ENCODE assay signal across 16 cellular contexts in the genomic region with DNA sequence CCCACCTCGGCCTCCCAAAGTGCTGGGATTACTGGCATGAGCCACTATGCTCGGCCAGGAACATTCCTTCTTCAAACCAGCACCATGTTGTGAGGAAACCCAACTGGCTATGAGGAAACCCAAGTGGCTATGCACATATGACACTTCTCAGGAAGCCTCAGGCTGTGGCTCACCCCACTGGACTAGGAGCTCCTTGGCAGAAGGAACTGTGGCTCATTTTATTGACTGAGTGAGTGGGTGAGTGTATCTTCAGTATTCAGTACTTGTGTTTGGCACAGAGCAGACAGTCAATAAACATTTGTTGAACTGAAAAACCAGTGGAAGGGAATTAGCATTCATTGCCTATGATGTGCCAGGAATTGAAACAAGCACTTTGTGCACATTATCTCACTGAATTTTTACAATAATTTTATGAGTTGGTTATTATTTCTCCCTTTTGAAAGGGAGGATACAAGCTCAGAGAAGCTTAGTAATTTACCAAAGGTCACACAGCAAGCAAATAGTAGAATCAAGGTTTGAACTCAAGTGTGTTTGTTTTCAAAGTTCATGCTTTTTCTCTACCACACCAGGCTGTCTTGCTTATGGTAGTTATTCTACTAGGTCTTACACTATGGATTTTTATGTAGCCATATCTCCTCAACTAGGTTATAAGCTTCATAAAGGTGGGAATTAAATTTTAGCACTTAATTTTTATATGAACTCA.
DNase-seq lines count a peak whose midpoint lies in the region; TF ChIP-seq lines count a peak whose summit lies in the region.
"Had no signal": no experiment of that assay in that cellular context is flagged by ENCODE, and none has a peak within 500 bp of the region (broad histone marks: within the 10 kb centered on the region; RNA-seq: fewer than 3 reads in every experiment).

No MANE protein-coding gene starts in this region.

- peak overlapping the region; percentile 99 for H3K27ac ChIP-seq in DOHH2 (ENCODE audit: low read depth, low read length)
- H3K27ac ChIP-seq: SK-N-MC had no signal

- no peaks in the 10 kb centered on the region for H4K20me1 ChIP-seq in DOHH2 (ENCODE audit: control insufficient read depth, insufficient read depth, low read depth, low read length)

- H3K27me3 ChIP-seq in DOHH2 (ENCODE audit: control insufficient read depth, low read length): no peaks in the 10 kb centered on the region

- H3K79me2 ChIP-seq in DOHH2 (ENCODE audit: control insufficient read depth, low read length): 0 out of 2 replicates have a peak, but pooled peaks cover 4% of the 10 kb centered on the region

- peaks cover 6% of the 10 kb centered on the region; the same call in 1 of the 2 replicates for H3K36me3 ChIP-seq in DOHH2 (ENCODE audit: control insufficient read depth, low read length)

- peak overlapping the region; percentile 81 for H3K4me2 ChIP-seq in DOHH2 (ENCODE audit: low read length)
- H3K4me2 ChIP-seq: GM23338 had no signal

- TF ChIP-seq CTCF in DOHH2 (IDR thresholded peaks at IDR 0.05; ENCODE audit: low read depth, low read length, poor library complexity, severe bottlenecking): no peak

- H3K9me2 ChIP-seq in DOHH2 (replicated peaks; ENCODE audit: control insufficient read depth, low read length): no peaks in the 10 kb centered on the region

- peaks cover 100% of the 10 kb centered on the region for H3K4me1 ChIP-seq in DOHH2 (ENCODE audit: control insufficient read depth, low read length)

- no peaks in the 10 kb centered on the region for H3K9me3 ChIP-seq in DOHH2 (ENCODE audit: control insufficient read depth, insufficient read depth, low read length)

- H3F3A ChIP-seq in DOHH2 (ENCODE audit: control insufficient read depth, insufficient read depth): peaks cover 53% of the 10 kb centered on the region

- DNase-seq in HT1080 (ENCODE audit: low read depth): peak; percentile 12
- peak; percentile 38 for DNase-seq in RPMI7951 (ENCODE audit: low read depth)
- DNase-seq in iris pigment epithelial cell (ENCODE audit: low read depth): peak; percentile 26
- DNase-seq in stimulated activated CD4-positive, alpha-beta T cell treated with anti-CD3 and anti-CD28 coated beads, Interleukin-1b, Interleukin-23, amount 100 ng/mL, for 48 hours: no peak
- no peak for DNase-seq in activated CD4-positive, alpha-beta T cell treated with anti-CD3 and anti-CD28 coated beads, Interleukin-2, amount 50 U/mL, for 1 hour
- no peak for DNase-seq in mucosa of gallbladder (ENCODE audit: low spot score)
- no peak for DNase-seq in activated CD4-positive, alpha-beta T cell treated with anti-CD3 and anti-CD28 coated beads for 48 hours
- DNase-seq: DMS53, NCI-H1436 treated with DMSO at 0.1 percent for 48 hours, NCI-H2081 treated with DMSO at 0.1 percent for 48 hours, NCI-H510A treated with DMSO at 0.1 percent for 48 hours, NCI-H82, Right ventricle myocardium superior had no signal

- H3K4me3 ChIP-seq in DOHH2 (ENCODE audit: low read length): 0 out of 2 replicates have a peak overlapping the region, but pooled peaks have one; percentile 3
- H3K4me3 ChIP-seq: GM23338, SK-N-MC had no signal

Comparison
In these comparisons a context has a peak if more than half of its experiments do, and no peak if none do; other contexts are left out.
1. DNase-seq: peak in HT1080 (single experiment), RPMI7951 (single experiment) and iris pigment epithelial cell (single experiment); none in stimulated activated CD4-positive, alpha-beta T cell treated with anti-CD3 and anti-CD28 coated beads, Interleukin-1b, Interleukin-23, amount 100 ng/mL, for 48 hours (single experiment), activated CD4-positive, alpha-beta T cell treated with anti-CD3 and anti-CD28 coated beads, Interleukin-2, amount 50 U/mL, for 1 hour (single experiment), mucosa of gallbladder (single experiment) and activated CD4-positive, alpha-beta T cell treated with anti-CD3 and anti-CD28 coated beads for 48 hours (single experiment).